ENCODE assay signal across 17 cellular contexts in genomic region chr9:5870020-5870339, GRCh38. TPM values are rescaled to one million over a fixed set of nuclear protein-coding genes. Genes with fewer than 3 reads are reported as not detected.
DNase-seq lines count a peak whose midpoint lies in the region; ATAC-seq, FAIRE-seq and TF ChIP-seq lines count a peak whose summit lies in the region.
"Had no signal": no experiment of that assay in that cellular context is flagged by ENCODE, and none has a peak within 500 bp of the region (broad histone marks: within the 10 kb centered on the region; RNA-seq: fewer than 3 reads in every experiment).

No MANE protein-coding gene starts in this region.

- no peak for TF ChIP-seq CTCF in GM12878 (IDR thresholded peaks at IDR 0.05 in 2 of 3, conservative IDR thresholded peaks at IDR 0.05 in 1 of 3; ENCODE audit: control insufficient read depth in 2 of 3, extremely low read depth in 1 of 3, insufficient read depth in 1 of 3, low read depth in 3 of 3, low read length in 3 of 3)

- CTCF ChIA-PET in GM12878 (lab: Yijun Ruan, JAX): interaction anchor here (0.6 to 3.6 kb wide), 12 partner anchors 10 to 106 kb away, joined by 3 to 13 read pairs (median 6); no protein-coding TSS in a partner anchor

- in situ Hi-C loops in GM12878 (cut with MboI): no loop called here

- H3K4ac ChIP-seq in trophoblast cell (ENCODE audit: low read depth, low read length): peak overlapping the region; percentile 21

- no peak overlapping the region for H4K12ac ChIP-seq in trophoblast cell (ENCODE audit: low read depth, low read length)

- BruUV-seq in GM12878 (replicated peaks; lab: Mats Ljungman, UMichigan): no TSS peak

- SMC1A ChIA-PET in GM12878 (lab: Charles Lee; ENCODE audit: uncharacterized antibody, unreplicated experiment): interaction anchor here (0.5 to 2.7 kb wide), 12 partner anchors 12 to 436 kb away, joined by 3 to 12 read pairs (median 4); no protein-coding TSS in a partner anchor

- H3K4me1 Mint-ChIP-seq in activated T-cell treated with anti-CD3 and anti-CD28 coated beads, Interleukin-2, amount 50 U/mL, for 72 hours (ENCODE audit: low read depth): peaks cover 5% of the 10 kb centered on the region
- H3K4me1 Mint-ChIP-seq in activated T-cell treated with anti-CD3 and anti-CD28 coated beads, Interleukin-2, amount 50 U/mL, for 24 hours (ENCODE audit: low read depth): peaks cover 14% of the 10 kb centered on the region

- H2BK12ac ChIP-seq in trophoblast cell (ENCODE audit: low read length): no peak overlapping the region

- H3K27ac Mint-ChIP-seq in activated T-cell treated with anti-CD3 and anti-CD28 coated beads, Interleukin-2, amount 50 U/mL, for 72 hours: no peak overlapping the region
- H3K27ac Mint-ChIP-seq in activated T-cell treated with anti-CD3 and anti-CD28 coated beads, Interleukin-2, amount 50 U/mL, for 24 hours: no peak overlapping the region

- POLR2A ChIA-PET in GM12878 (lab: Charles Lee): no interaction called here

- H3K27me3 ChIP-seq in GM12878 (replicated peaks in 1 of 2; ENCODE audit: control insufficient read depth in 2 of 2, insufficient read depth in 2 of 2, low read length in 1 of 2) (no peaks in the 10 kb centered on the region), trophoblast cell (ENCODE audit: insufficient read depth, low read length) (no peaks in the 10 kb centered on the region)
- H3K27me3 ChIP-seq: MG63 had no signal

- H2BK120ac ChIP-seq in trophoblast cell (ENCODE audit: insufficient read depth, low read length, poor library complexity): peak overlapping the region; percentile 52

- intact Hi-C loops in GM12878 (cut with micrococcal nuclease; ENCODE audit: unreplicated experiment): no loop called here

- no peaks in the 10 kb centered on the region for H3K79me1 ChIP-seq in trophoblast cell (ENCODE audit: low read length)

- peak; percentile 9 for FAIRE-seq in HTR-8/SVneo (lab: Jason Lieb, UNC)
- no peak for FAIRE-seq in GM12878 (lab: Jason Lieb, UNC)
- FAIRE-seq: A549 had no signal

- 58% methylated on average over 2 of the region's 2 CpGs for WGBS in GM12878 (ENCODE audit: insufficient coverage, insufficient replicate concordance, low lambda C conversion rate, missing lambda C conversion rate)
- WGBS in trophoblast cell (ENCODE audit: extremely low coverage, insufficient coverage, insufficient read length): no CpG with 5 or more reads among the region's 2 CpGs

- H3K27me3 Mint-ChIP-seq in activated T-cell treated with anti-CD3 and anti-CD28 coated beads, Interleukin-2, amount 50 U/mL, for 72 hours (ENCODE audit: low read depth): no peaks in the 10 kb centered on the region
- no peaks in the 10 kb centered on the region for H3K27me3 Mint-ChIP-seq in activated T-cell treated with anti-CD3 and anti-CD28 coated beads, Interleukin-2, amount 50 U/mL, for 24 hours

- no peak overlapping the region for H3K4me3 Mint-ChIP-seq in activated T-cell treated with anti-CD3 and anti-CD28 coated beads, Interleukin-2, amount 50 U/mL, for 72 hours
- H3K4me3 Mint-ChIP-seq in activated T-cell treated with anti-CD3 and anti-CD28 coated beads, Interleukin-2, amount 50 U/mL, for 24 hours: no peak overlapping the region

- H2BK5ac ChIP-seq in trophoblast cell (ENCODE audit: low read depth, low read length, poor library complexity): no peak overlapping the region

- no peak overlapping the region for H2AK5ac ChIP-seq in trophoblast cell (ENCODE audit: low read length)

- TF ChIP-seq RAD21 in GM12878 (IDR thresholded peaks at IDR 0.05; ENCODE audit: insufficient read depth, low read depth, low read length): no peak

- no peaks in the 10 kb centered on the region for H3K36me3 Mint-ChIP-seq in activated T-cell treated with anti-CD3 and anti-CD28 coated beads, Interleukin-2, amount 50 U/mL, for 72 hours (ENCODE audit: insufficient read depth in 2 of 2)
- H3K36me3 Mint-ChIP-seq in activated T-cell treated with anti-CD3 and anti-CD28 coated beads, Interleukin-2, amount 50 U/mL, for 24 hours (ENCODE audit: low read depth): no peaks in the 10 kb centered on the region

- H4K20me1 ChIP-seq in GM12878 (ENCODE audit: control insufficient read depth, insufficient read depth): no peaks in the 10 kb centered on the region

- H3K18ac ChIP-seq in trophoblast cell (ENCODE audit: low read length): no peak overlapping the region

- H3K9me3 Mint-ChIP-seq in activated T-cell treated with anti-CD3 and anti-CD28 coated beads, Interleukin-2, amount 50 U/mL, for 72 hours: no peaks in the 10 kb centered on the region
- H3K9me3 Mint-ChIP-seq in activated T-cell treated with anti-CD3 and anti-CD28 coated beads, Interleukin-2, amount 50 U/mL, for 24 hours: no peaks in the 10 kb centered on the region

- no peaks in the 10 kb centered on the region for H3K79me2 ChIP-seq in GM12878 (ENCODE audit: control insufficient read depth, insufficient read depth, low read length)
- no peaks in the 10 kb centered on the region for H3K79me2 ChIP-seq in trophoblast cell (ENCODE audit: control insufficient read depth, insufficient read depth, low read length, poor library complexity)

- H3K9ac ChIP-seq in GM12878 (ENCODE audit: control insufficient read depth, insufficient read depth, low read length) (no peak overlapping the region), trophoblast cell (ENCODE audit: low read length) (no peak overlapping the region)

- peak; percentile 22 to 23 for ATAC-seq in activated T-cell treated with anti-CD3 and anti-CD28 coated beads, Interleukin-2, amount 50 U/mL, for 72 hours (replicated peaks in 1 of 2)
- peak; percentile 26 for ATAC-seq in GM12878
- no peak for ATAC-seq in HG03139 (IDR thresholded peaks at IDR 0.05; ENCODE audit: unreplicated experiment)
- ATAC-seq in esophagus mucosa: no peak
- ATAC-seq: SK-N-SH treated with all-trans-retinoic acid at 6 μM for 48 hours had no signal

- H3K4me1 ChIP-seq in GM12878 (ENCODE audit: control insufficient read depth, insufficient read depth, low read length) (no peaks in the 10 kb centered on the region), trophoblast cell (ENCODE audit: control insufficient read depth in 1 of 2, insufficient read depth in 2 of 2, low read length in 2 of 2) (peaks cover 17 to 22% of the 10 kb centered on the region in 2 experiments)
- H3K4me1 ChIP-seq: A549 had no signal

- H4K8ac ChIP-seq in trophoblast cell (ENCODE audit: low read depth, low read length): peak overlapping the region; percentile 4

- H3K27ac ChIP-seq in GM12878 (ENCODE audit: control insufficient read depth, insufficient read depth) (no peak overlapping the region), trophoblast cell (ENCODE audit: low read depth, low read length) (no peak overlapping the region)

- H3K9me3 ChIP-seq in GM12878 (replicated peaks; ENCODE audit: control insufficient read depth, insufficient read depth, low read length): no peaks in the 10 kb centered on the region
- H3K9me3 ChIP-seq in trophoblast cell (ENCODE audit: insufficient read depth, low read depth, low read length): no peaks in the 10 kb centered on the region
- H3K9me3 ChIP-seq: A549, HAP-1, MG63 had no signal

- H3K14ac ChIP-seq in trophoblast cell (ENCODE audit: low read length): no peak overlapping the region

- no peak for TF ChIP-seq EP300 in GM12878 (IDR thresholded peaks at IDR 0.05; ENCODE audit: borderline replicate concordance in 1 of 2, control insufficient read depth in 1 of 2, low read depth in 2 of 2, low read length in 2 of 2)

- H3K4me2 ChIP-seq in GM12878 (ENCODE audit: control insufficient read depth, insufficient read depth) (no peak overlapping the region), trophoblast cell (ENCODE audit: low read length) (no peak overlapping the region)
- H3K4me2 ChIP-seq: A549 had no signal

- DNase-seq in activated T-cell treated with anti-CD3 and anti-CD28 coated beads, Interleukin-2, amount 50 U/mL, for 72 hours: no peak
- DNase-seq in activated T-cell treated with anti-CD3 and anti-CD28 coated beads, Interleukin-2, amount 50 U/mL, for 24 hours: no peak
- no peak for DNase-seq in HTR-8/SVneo (ENCODE audit: insufficient read length, low spot score)
- no peak for DNase-seq in GM12878 (ENCODE audit: low read depth, low spot score)
- DNase-seq in trophoblast cell: no peak
- no peak for DNase-seq in NCI-H1092 (lab: John Stamatoyannopoulos, UW)
- DNase-seq: DMS153, NCI-H1092 treated with DMSO at 0.1 percent for 48 hours, NCI-H1694, SHP77 treated with DMSO at 0.1 percent for 48 hours had no signal

- no peak for TF ChIP-seq POLR2A in GM12878 (IDR thresholded peaks at IDR 0.05; ENCODE audit: low read depth, low read length)

- H2AFZ ChIP-seq in GM12878 (ENCODE audit: control insufficient read depth, low read depth, low read length) (peak overlapping the region; percentile 11; the same call in 1 of the 2 replicates), trophoblast cell (ENCODE audit: insufficient read depth, low read length, poor library complexity) (peak overlapping the region; percentile 20)

- RAD21 ChIA-PET in GM12878 (lab: Charles Lee; ENCODE audit: unreplicated experiment): interaction anchor here (0.5 to 1.2 kb wide), 2 partner anchors 9 to 16 kb away, joined by 3 to 4 read pairs; no protein-coding TSS in a partner anchor

- H3K36me3 ChIP-seq in GM12878 (ENCODE audit: control insufficient read depth in 2 of 2, insufficient read depth in 2 of 2, low read length in 1 of 2) (no peaks in the 10 kb centered on the region), trophoblast cell (ENCODE audit: control insufficient read depth in 1 of 2, insufficient read depth in 2 of 2, low read length in 2 of 2) (no peaks in the 10 kb centered on the region)
- H3K36me3 ChIP-seq: HAP-1, MG63 had no signal

- H3K4me3 ChIP-seq in GM12878: no peak overlapping the region
- no peak overlapping the region for H3K4me3 ChIP-seq in trophoblast cell (ENCODE audit: low read depth, low read length)
- H3K4me3 ChIP-seq: A549, HAP-1, MG63 had no signal

- H3K23ac ChIP-seq in trophoblast cell (ENCODE audit: low read length): no peak overlapping the region

- peak overlapping the region; percentile 39 for H4K91ac ChIP-seq in trophoblast cell (ENCODE audit: low read depth, low read length)

RNA-seq across cellular contexts. Expression of gene MLANA, which starts 20.7 kb away (rescaled TPM):
- not detected for total RNA-seq in activated T-cell treated with anti-CD3 and anti-CD28 coated beads, Interleukin-2, amount 50 U/mL, for 72 hours
- not detected in 2 replicates for total RNA-seq in GM12878 (2013; cell fraction: nucleolus; rRNA removed)
- total RNA-seq in GM12878 (2014; rRNA removed) (0.11 TPM in 1 of 2 replicates, not detected in the other), GM12878 (2014; rRNA removed; fragmentation: Illumina TruSeq; extraction: Trizol) (not detected in 2 replicates), GM12878 (2021) (not detected in 2 replicates), esophagus mucosa (not detected)
- polyA plus RNA-seq in GM12878 (2011; ENCODE audit: low read depth): 0.20 TPM
- polyA plus RNA-seq in GM12878 (2011; rRNA removed) (not detected in 2 replicates), GM12878 (2014; fragmentation: Illumina TruSeq; extraction: Trizol) (not detected in 2 replicates), GM12878 (2014; fragmentation: Nextera tagmentation; extraction: Ambion mirVana) (under 1 TPM; 0.11 to 0.15 TPM), GM12878 (2014; rRNA removed) (not detected in 2 replicates), GM12878 (2016; fragmentation: Nextera tagmentation; extraction: Ambion mirVana) (under 1 TPM in 1 of 2 experiments, not detected in 1; 0.26 TPM)
- not detected in 2 replicates for polyA plus RNA-seq in GM12878 (2011; cell fraction: cytosol; rRNA removed)
- polyA plus RNA-seq in GM12878 (2011; cell fraction: nucleus; rRNA removed): not detected in 2 replicates
- polyA plus RNA-seq in GM12878 (2012): 0.31 and 0.70 TPM in 2 replicates
- not detected in 2 replicates for polyA minus RNA-seq in GM12878 (2011; rRNA and poly(A)+ RNA removed)
- not detected in 2 replicates for polyA minus RNA-seq in GM12878 (2011; cell fraction: cytosol; rRNA and poly(A)+ RNA removed)
- not detected in 2 replicates for polyA minus RNA-seq in GM12878 (2011; cell fraction: nucleus; rRNA and poly(A)+ RNA removed)
- 0.03 TPM in 1 of 2 replicates, not detected in the other for polyA plus RNA-seq in trophoblast cell (2013)
- total RNA-seq: RPMI7951 had no signal
- polyA plus RNA-seq: A549 had no signal

RNA-seq across cellular contexts. Expression of gene ERMP1, which starts 37.1 kb away (rescaled TPM):
- 10 to 100 TPM; 17.6 to 18.1 TPM for total RNA-seq in activated T-cell treated with anti-CD3 and anti-CD28 coated beads, Interleukin-2, amount 50 U/mL, for 72 hours
- 81.3 and 85.3 TPM in 2 replicates for total RNA-seq in GM12878 (2013; cell fraction: nucleolus; rRNA removed)
- total RNA-seq in GM12878 (2014; rRNA removed): 8.0 and 9.3 TPM in 2 replicates
- 8.1 and 8.2 TPM in 2 replicates for total RNA-seq in GM12878 (2014; rRNA removed; fragmentation: Illumina TruSeq; extraction: Trizol)
- 12.9 and 13.5 TPM in 2 replicates for total RNA-seq in GM12878 (2021)
- polyA plus RNA-seq in GM12878 (2011; ENCODE audit: low read depth): 5.9 TPM
- 42.1 and 50.8 TPM in 2 replicates for polyA plus RNA-seq in GM12878 (2011; rRNA removed)
- polyA plus RNA-seq in GM12878 (2011; cell fraction: cytosol; rRNA removed): 18.4 and 27.9 TPM in 2 replicates
- polyA plus RNA-seq in GM12878 (2011; cell fraction: nucleus; rRNA removed): 29.5 and 34.2 TPM in 2 replicates
- 6.7 and 10.3 TPM in 2 replicates for polyA plus RNA-seq in GM12878 (2012)
- 8.1 and 13.1 TPM in 2 replicates for polyA plus RNA-seq in GM12878 (2014; fragmentation: Illumina TruSeq; extraction: Trizol)
- 1 to 10 TPM; 2.4 to 2.7 TPM for polyA plus RNA-seq in GM12878 (2014; fragmentation: Nextera tagmentation; extraction: Ambion mirVana)
- polyA plus RNA-seq in GM12878 (2014; rRNA removed): 5.3 and 6.0 TPM in 2 replicates
- 10 to 100 TPM in 1 of 2 experiments, 1 to 10 TPM in 1; 8.5 to 10.1 TPM for polyA plus RNA-seq in GM12878 (2016; fragmentation: Nextera tagmentation; extraction: Ambion mirVana)
- 53.6 and 64.4 TPM in 2 replicates for polyA minus RNA-seq in GM12878 (2011; rRNA and poly(A)+ RNA removed)
- polyA minus RNA-seq in GM12878 (2011; cell fraction: cytosol; rRNA and poly(A)+ RNA removed): 13.2 and 17.3 TPM in 2 replicates
- 24.4 and 31.4 TPM in 2 replicates for polyA minus RNA-seq in GM12878 (2011; cell fraction: nucleus; rRNA and poly(A)+ RNA removed)
- 22.1 TPM in 2 replicates for polyA plus RNA-seq in trophoblast cell (2013)
- total RNA-seq in esophagus mucosa: 38.1 TPM

Comparison
In these comparisons a context has a peak if more than half of its experiments do, and no peak if none do; other contexts are left out.
1. ATAC-seq: peak in activated T-cell treated with anti-CD3 and anti-CD28 coated beads, Interleukin-2, amount 50 U/mL, for 72 hours (2 of 2) and GM12878 (single experiment); none in HG03139 (single experiment) and esophagus mucosa (single experiment).